ENCODE assay signal across 10 cellular contexts in the genomic region with DNA sequence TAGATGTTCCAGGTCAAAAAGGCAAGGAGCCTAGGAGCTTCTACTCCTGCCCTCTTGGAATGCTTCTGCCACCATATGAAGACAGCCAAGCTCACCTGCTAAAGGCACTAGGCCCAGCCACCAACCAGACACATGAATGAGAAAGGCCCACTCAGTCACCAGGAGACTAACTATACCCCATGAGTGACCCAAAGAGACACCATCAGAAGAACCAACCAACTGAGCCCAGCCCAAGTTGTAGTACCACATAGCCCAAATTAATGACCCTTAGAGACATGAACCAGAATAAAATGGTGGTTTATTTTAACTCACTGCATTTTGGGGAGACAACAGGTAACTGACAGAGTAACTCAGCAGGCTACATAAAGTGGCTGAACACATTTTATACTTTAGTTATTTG. TPM values are rescaled to one million over a fixed set of nuclear protein-coding genes. Genes with fewer than 3 reads are reported as not detected.
"Had no signal": no experiment of that assay in that cellular context is flagged by ENCODE, and none has a peak within 500 bp of the region (broad histone marks: within the 10 kb centered on the region; RNA-seq: fewer than 3 reads in every experiment).

No MANE protein-coding gene starts in this region.

- H3K27ac ChIP-seq: GM23248 had no signal

- H3K4me3 Mint-ChIP-seq: H9, HFFc6 had no signal

- H3K27ac Mint-ChIP-seq: H9, HFFc6 had no signal

- H2AFZ ChIP-seq: GM23248 had no signal

- H3K9ac ChIP-seq: GM23248 had no signal

- ATAC-seq: HCT116 had no signal

- H3K9me3 ChIP-seq: HAP-1 had no signal

- H3K4me1 ChIP-seq: HAP-1 had no signal

- DNase-seq: GM23248, GOT3, H7, H9, HCEC 1CT, HFFc6 had no signal

- H3K4me3 ChIP-seq: GM23248, HAP-1 had no signal

- H3K36me3 ChIP-seq: HAP-1 had no signal

- FAIRE-seq: H1, H54 had no signal

RNA-seq across cellular contexts. Expression of gene CXCL3, which starts 22.9 kb away (rescaled TPM):
- total RNA-seq: GM23248 had no signal

RNA-seq across cellular contexts. Expression of gene CXCL2, which starts 37.6 kb away (rescaled TPM):
- total RNA-seq: H7 had no signal
